ENCODE assay signal across 1 cellular context in genomic region chr12:39442895-39443703, GRCh38.
TF ChIP-seq lines count a peak whose summit lies in the region.

KIF21A (minus strand) TSS chr12:39443120; CDS start chr12:39442970, 150 bp downstream.

TF ChIP-seq in HepG2, 621 proteins besides CTCF, POLR2A, EP300 and RAD21 (continued from another document and continues in another):
- TF ChIP-seq ZNF274 (CRISPR knock-in tag; IDR thresholded peaks at IDR 0.05) (peak; percentile 18; the same call in 1 of the 2 replicates), FOXK2 (IDR thresholded peaks at IDR 0.05) (no peak), FOXM1 (CRISPR knock-in tag; IDR thresholded peaks at IDR 0.05) (0 out of 2 replicates have a peak, but pooled peaks have one; percentile 28), KMT2A (CRISPR knock-in tag; IDR thresholded peaks at IDR 0.05) (no peak; the same call in 1 of the 2 replicates), BHLHE40 (IDR thresholded peaks at IDR 0.05; ENCODE audit: low read length) (no peak; the same call in 1 of the 2 replicates), REXO4 (CRISPR knock-in tag; IDR thresholded peaks at IDR 0.05; ENCODE audit: borderline replicate concordance) (no peak), ZNF235 (CRISPR knock-in tag; IDR thresholded peaks at IDR 0.05; ENCODE audit: borderline replicate concordance) (no peak), ZNF777 (CRISPR knock-in tag; IDR thresholded peaks at IDR 0.05) (peak; percentile 74), KLF12 (CRISPR knock-in tag; IDR thresholded peaks at IDR 0.05; ENCODE audit: borderline replicate concordance) (peak; percentile 43; the same call in 1 of the 2 replicates), ZNF232 (CRISPR knock-in tag; IDR thresholded peaks at IDR 0.05; ENCODE audit: borderline replicate concordance) (peak; percentile 37; the same call in 1 of the 2 replicates), DR1 (CRISPR knock-in tag; IDR thresholded peaks at IDR 0.05) (peak; percentile 41; the same call in 1 of the 2 replicates), DRAP1 (CRISPR knock-in tag; IDR thresholded peaks at IDR 0.05) (peak; percentile 71; the same call in 1 of the 2 replicates), ISX (CRISPR knock-in tag; conservative IDR thresholded peaks at IDR 0.05) (no peak), BRF2 (CRISPR knock-in tag; IDR thresholded peaks at IDR 0.05) (peak; percentile 46; the same call in 1 of the 2 replicates), ZNF580 (CRISPR knock-in tag; IDR thresholded peaks at IDR 0.05; ENCODE audit: borderline replicate concordance, low read depth) (0 out of 2 replicates have a peak, but pooled peaks have one; percentile 29), ZFP1 (CRISPR knock-in tag; IDR thresholded peaks at IDR 0.05) (peak; percentile 32; the same call in 1 of the 2 replicates), ZNF367 (CRISPR knock-in tag; IDR thresholded peaks at IDR 0.05; ENCODE audit: borderline replicate concordance) (0 out of 2 replicates have a peak, but pooled peaks have one; percentile 41), CHD2 (IDR thresholded peaks at IDR 0.05; ENCODE audit: low read depth, low read length) (peak; percentile 51; the same call in 1 of the 2 replicates), CSRNP1 (CRISPR knock-in tag; IDR thresholded peaks at IDR 0.05) (no peak; the same call in 1 of the 2 replicates), PCBP1 (IDR thresholded peaks at IDR 0.05; ENCODE audit: borderline replicate concordance, low read depth, low read length) (peak; percentile 87; the same call in 1 of the 2 replicates), ARNT2 (CRISPR knock-in tag; IDR thresholded peaks at IDR 0.05; ENCODE audit: low read depth) (peak; percentile 41; the same call in 1 of the 2 replicates), SAP130 (CRISPR knock-in tag; IDR thresholded peaks at IDR 0.05; ENCODE audit: low read depth) (0 out of 2 replicates have a peak, but pooled peaks have one; percentile 12), HNF4G (IDR thresholded peaks at IDR 0.05; ENCODE audit: borderline replicate concordance, low read depth, low read length) (no peak), HNF4G (CRISPR knock-in tag; IDR thresholded peaks at IDR 0.05; ENCODE audit: borderline replicate concordance, low read depth) (peak; percentile 85), THAP11 (CRISPR knock-in tag; IDR thresholded peaks at IDR 0.05) (peak; percentile 45), ZNF770 (CRISPR knock-in tag; IDR thresholded peaks at IDR 0.05) (peak; percentile 52; the same call in 1 of the 2 replicates), ZNF563 (CRISPR knock-in tag; IDR thresholded peaks at IDR 0.05) (peak; percentile 5; the same call in 1 of the 2 replicates), NFIB (CRISPR knock-in tag; IDR thresholded peaks at IDR 0.05; ENCODE audit: borderline replicate concordance) (no peak), ZBTB7B (CRISPR knock-in tag; IDR thresholded peaks at IDR 0.05) (peak; percentile 61; the same call in 1 of the 2 replicates), RFXAP (CRISPR knock-in tag; IDR thresholded peaks at IDR 0.05; ENCODE audit: borderline replicate concordance) (no peak), ZBTB39 (CRISPR knock-in tag; IDR thresholded peaks at IDR 0.05) (peak; percentile 83; the same call in 1 of the 2 replicates), ZNF224 (CRISPR knock-in tag; IDR thresholded peaks at IDR 0.05) (no peak), POLR2G (IDR thresholded peaks at IDR 0.05; ENCODE audit: low read depth, low read length) (peak; percentile 94), GTF3A (CRISPR knock-in tag; conservative IDR thresholded peaks at IDR 0.05) (no peak), SIX1 (CRISPR knock-in tag; IDR thresholded peaks at IDR 0.05; ENCODE audit: borderline replicate concordance) (no peak), ZKSCAN5 (CRISPR knock-in tag; IDR thresholded peaks at IDR 0.05) (peak; percentile 93), ZNF768 (CRISPR knock-in tag; IDR thresholded peaks at IDR 0.05) (peak; percentile 55), NRL (CRISPR knock-in tag; IDR thresholded peaks at IDR 0.05; ENCODE audit: borderline replicate concordance) (peak; percentile 1; the same call in 1 of the 2 replicates), REST (IDR thresholded peaks at IDR 0.05; ENCODE audit: borderline replicate concordance in 1 of 2, low read depth in 1 of 2, low read length in 2 of 2) (peak in 1 of 2 experiments; percentile 68; a peak in 1 of 4 replicates), PBX3 (CRISPR knock-in tag; IDR thresholded peaks at IDR 0.05; ENCODE audit: borderline replicate concordance) (no peak), MED8 (CRISPR knock-in tag; IDR thresholded peaks at IDR 0.05; ENCODE audit: insufficient replicate concordance) (no peak), ZNF589 (CRISPR knock-in tag; conservative IDR thresholded peaks at IDR 0.05) (peak; percentile 45; the same call in 1 of the 2 replicates), RELA (CRISPR knock-in tag; IDR thresholded peaks at IDR 0.05) (peak; percentile 72; the same call in 1 of the 2 replicates), SIN3A (IDR thresholded peaks at IDR 0.05; ENCODE audit: borderline replicate concordance, low read depth, low read length) (no peak; the same call in 1 of the 2 replicates), ZFP36L1 (CRISPR knock-in tag; IDR thresholded peaks at IDR 0.05) (peak; percentile 74; the same call in 1 of the 2 replicates), ZNF460 (CRISPR knock-in tag; IDR thresholded peaks at IDR 0.05; ENCODE audit: borderline replicate concordance) (no peak; the same call in 1 of the 2 replicates), ZNF83 (CRISPR knock-in tag; IDR thresholded peaks at IDR 0.05; ENCODE audit: borderline replicate concordance) (no peak), ZNF138 (CRISPR knock-in tag; IDR thresholded peaks at IDR 0.05; ENCODE audit: low read depth) (no peak), ZGPAT (CRISPR knock-in tag; IDR thresholded peaks at IDR 0.05) (peak; percentile 78; the same call in 1 of the 2 replicates), RFX3 (CRISPR knock-in tag; IDR thresholded peaks at IDR 0.05) (no peak), ZNF33A (CRISPR knock-in tag; IDR thresholded peaks at IDR 0.05; ENCODE audit: borderline replicate concordance) (no peak), MAF1 (CRISPR knock-in tag; IDR thresholded peaks at IDR 0.05; ENCODE audit: borderline replicate concordance) (no peak; the same call in none of the 2 replicates)
